23 cellular contexts compared by ENCODE assay signal in the genomic region with DNA sequence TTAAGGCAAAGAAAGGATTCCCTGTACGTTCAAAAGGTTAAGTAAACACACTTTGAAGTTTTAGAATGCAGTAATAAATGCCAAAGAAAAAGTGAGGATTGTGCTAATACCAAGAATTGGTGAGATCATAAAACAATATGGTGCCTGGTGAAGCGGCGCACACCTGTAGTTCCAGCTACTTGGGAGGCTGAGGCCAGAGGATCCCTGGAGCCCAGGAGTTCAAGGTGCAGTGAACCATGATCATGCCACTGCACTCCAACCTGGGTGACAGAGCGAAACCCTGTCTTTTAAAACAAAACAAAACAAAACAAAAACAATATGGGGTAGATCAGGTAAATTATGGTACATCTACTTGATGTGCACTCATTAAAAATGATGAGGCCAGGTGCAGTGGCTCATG.
"Had no signal": no experiment of that assay in that cellular context is flagged by ENCODE, and none has a peak within 500 bp of the region (broad histone marks: within the 10 kb centered on the region; RNA-seq: fewer than 3 reads in every experiment).

No MANE protein-coding gene starts in this region.

- H2AFZ ChIP-seq: hepatocyte had no signal

- DNase-seq: activated CD4-positive, alpha-beta T cell treated with anti-CD3 and anti-CD28 coated beads for 1 hour; activated CD4-positive, alpha-beta T cell treated with anti-CD3 and anti-CD28 coated beads, Interleukin-2, amount 50 U/mL, for 1 hour; activated CD8-positive, alpha-beta T cell treated with anti-CD3 and anti-CD28 coated beads, Interleukin-2, amount 10 ng/mL, durations not matched to agents 7 days and 5 days; activated effector memory CD4-positive, alpha-beta T cell treated with Interleukin-2 at 50 U/mL for 16 hours; activated naive CD4-positive, alpha-beta T cell treated with anti-CD3 and anti-CD28 coated beads for 36 hours; activated naive CD8-positive, alpha-beta T cell treated with anti-CD3 and anti-CD28 coated beads, Interleukin-2, amount 10 ng/mL, durations not matched to agents 7 days and 5 days; activated T-cell treated with anti-CD3 and anti-CD28 coated beads, Interleukin-2, amount 50 U/mL, for 24 hours; effector memory CD4-positive, alpha-beta T cell; foreskin melanocyte; kidney glomerular epithelial cell; left lung; pancreas; right cardiac atrium; stimulated activated CD4-positive, alpha-beta T cell treated with anti-CD3 and anti-CD28 coated beads, Interleukin-12 subunit alpha, Interleukin-12 subunit beta, amount 100 ng/mL, for 4 hours; stimulated activated CD4-positive, alpha-beta T cell treated with anti-CD3 and anti-CD28 coated beads, Interleukin-4, amount 100 ng/mL, for 4 hours; T-helper 1 cell had no signal

- H3K4me3 ChIP-seq: hepatocyte, left lung, lung, pancreas, suprapubic skin, tibial nerve had no signal

- H3K27me3 Mint-ChIP-seq: activated naive CD8-positive, alpha-beta T cell treated with anti-CD3 and anti-CD28 coated beads, Interleukin-2, amount 10 ng/mL, durations not matched to agents 7 days and 5 days; activated T-cell treated with anti-CD3 and anti-CD28 coated beads, Interleukin-2, amount 50 U/mL, for 24 hours; natural killer cell treated with Interleukin-12 subunit alpha and Interleukin-12 subunit beta and Interleukin-15 and Interleukin-18, amount 100 ng/mL, for 72 hours; stimulated activated naive CD8-positive, alpha-beta T cell treated with anti-CD3 and anti-CD28 coated beads, Interleukin-15, Interleukin-2, amounts not matched to agents 100 ng/mL and 50 ng/mL, for 24 hours had no signal

- H3K27me3 ChIP-seq: hepatocyte, left lung, pancreas, suprapubic skin, tibial nerve had no signal

- H3K36me3 ChIP-seq: left lung, pancreas, suprapubic skin, tibial nerve had no signal

- H3K4me1 ChIP-seq: pancreas had no signal

- H3K9me3 Mint-ChIP-seq: activated naive CD4-positive, alpha-beta T cell treated with anti-CD3 and anti-CD28 coated beads for 36 hours; activated naive CD8-positive, alpha-beta T cell treated with anti-CD3 and anti-CD28 coated beads, Interleukin-2, amount 10 ng/mL, durations not matched to agents 7 days and 5 days; activated T-cell treated with anti-CD3 and anti-CD28 coated beads, Interleukin-2, amount 50 U/mL, for 24 hours; natural killer cell treated with Interleukin-12 subunit alpha and Interleukin-12 subunit beta and Interleukin-15 and Interleukin-18, amount 100 ng/mL, for 72 hours; stimulated activated naive CD8-positive, alpha-beta T cell treated with anti-CD3 and anti-CD28 coated beads, Interleukin-15, Interleukin-2, amounts not matched to agents 100 ng/mL and 50 ng/mL, for 24 hours had no signal

- H3K27ac Mint-ChIP-seq: activated CD8-positive, alpha-beta T cell treated with anti-CD3 and anti-CD28 coated beads, Interleukin-2, amount 10 ng/mL, durations not matched to agents 7 days and 5 days; activated naive CD4-positive, alpha-beta T cell treated with anti-CD3 and anti-CD28 coated beads for 36 hours; activated naive CD8-positive, alpha-beta T cell treated with anti-CD3 and anti-CD28 coated beads, Interleukin-2, amount 10 ng/mL, durations not matched to agents 7 days and 5 days; activated T-cell treated with anti-CD3 and anti-CD28 coated beads, Interleukin-2, amount 50 U/mL, for 24 hours; natural killer cell treated with Interleukin-12 subunit alpha and Interleukin-12 subunit beta and Interleukin-15 and Interleukin-18, amount 100 ng/mL, for 72 hours; stimulated activated naive CD8-positive, alpha-beta T cell treated with anti-CD3 and anti-CD28 coated beads, Interleukin-15, Interleukin-2, amounts not matched to agents 100 ng/mL and 50 ng/mL, for 24 hours had no signal

- H3K4me2 ChIP-seq: hepatocyte had no signal

- H3K27ac ChIP-seq: hepatocyte, left lung, pancreas, suprapubic skin, tibial nerve had no signal

- H3K9me3 ChIP-seq: left lung, pancreas, suprapubic skin, tibial nerve had no signal

- ATAC-seq: activated CD8-positive, alpha-beta T cell treated with anti-CD3 and anti-CD28 coated beads, Interleukin-2, amount 10 ng/mL, durations not matched to agents 7 days and 5 days; esophagus mucosa; left lung; natural killer cell treated with Interleukin-12 subunit alpha and Interleukin-12 subunit beta and Interleukin-15 and Interleukin-18, amount 100 ng/mL, for 72 hours; pancreas; right cardiac atrium had no signal

- H3K4me3 Mint-ChIP-seq: activated CD8-positive, alpha-beta T cell treated with anti-CD3 and anti-CD28 coated beads, Interleukin-2, amount 10 ng/mL, durations not matched to agents 7 days and 5 days; activated naive CD4-positive, alpha-beta T cell treated with anti-CD3 and anti-CD28 coated beads for 36 hours; activated naive CD8-positive, alpha-beta T cell treated with anti-CD3 and anti-CD28 coated beads, Interleukin-2, amount 10 ng/mL, durations not matched to agents 7 days and 5 days; activated T-cell treated with anti-CD3 and anti-CD28 coated beads, Interleukin-2, amount 50 U/mL, for 24 hours; natural killer cell treated with Interleukin-12 subunit alpha and Interleukin-12 subunit beta and Interleukin-15 and Interleukin-18, amount 100 ng/mL, for 72 hours; stimulated activated naive CD8-positive, alpha-beta T cell treated with anti-CD3 and anti-CD28 coated beads, Interleukin-15, Interleukin-2, amounts not matched to agents 100 ng/mL and 50 ng/mL, for 24 hours had no signal
